Comparison of ENCODE assay signal across 9 cellular contexts in the genomic region with DNA sequence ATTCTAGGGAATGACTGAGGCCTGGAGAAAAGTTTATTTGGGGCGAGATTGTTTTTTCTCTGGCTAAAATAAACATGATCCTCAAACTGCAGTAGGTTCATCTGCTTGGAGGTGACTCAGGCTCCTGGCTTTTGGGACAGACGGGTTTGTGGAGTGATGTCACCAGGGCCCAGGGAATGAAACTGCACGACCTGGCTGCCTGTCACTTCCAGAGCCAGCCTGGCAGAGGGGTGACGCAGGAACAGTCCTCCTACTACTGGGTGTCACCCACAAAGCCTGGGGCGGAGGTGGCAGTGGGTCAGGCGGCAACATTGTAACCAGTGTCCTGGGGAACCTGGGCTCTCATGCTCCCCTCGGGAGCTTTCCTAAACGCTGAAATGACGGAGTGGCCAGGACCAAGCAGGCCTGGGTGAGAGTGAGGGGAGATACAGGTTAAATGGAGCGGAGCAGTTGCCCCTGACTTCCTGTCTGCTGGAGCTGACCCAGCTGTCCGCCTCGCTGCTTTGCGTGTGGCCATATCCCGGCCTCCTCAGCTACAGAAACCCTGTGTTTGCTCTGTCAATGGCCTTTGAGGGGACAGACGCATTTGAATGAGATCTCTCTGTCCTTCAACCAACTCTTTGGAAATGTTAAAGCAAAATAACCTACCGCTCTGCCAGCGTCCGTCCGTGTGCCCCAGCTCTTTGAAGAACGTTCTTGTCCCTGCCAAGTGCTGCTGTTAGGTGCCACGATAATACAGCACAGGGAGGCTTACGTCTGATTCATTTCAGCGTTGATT. TPM values are rescaled to one million over a fixed set of nuclear protein-coding genes. Genes with fewer than 3 reads are reported as not detected.
DNase-seq lines count a peak whose midpoint lies in the region; ATAC-seq, FAIRE-seq and TF ChIP-seq lines count a peak whose summit lies in the region.
"Had no signal": no experiment of that assay in that cellular context is flagged by ENCODE, and none has a peak within 500 bp of the region (broad histone marks: within the 10 kb centered on the region; RNA-seq: fewer than 3 reads in every experiment).

No MANE protein-coding gene starts in this region.

- no peak overlapping the region for H3K4me3 ChIP-seq in uterus

- TF ChIP-seq POLR2A in uterus (IDR thresholded peaks at IDR 0.05), result no peak

- H3K36me3 ChIP-seq in uterus, result no peaks in the 10 kb centered on the region

- ATAC-seq in SK-N-SH treated with all-trans-retinoic acid at 6 μM for 48 hours, result peak; percentile 69
- ATAC-seq in Right ventricle myocardium superior (ENCODE audit: poor library complexity), result peak; percentile 85
- ATAC-seq in GM21723 (IDR thresholded peaks at IDR 0.05; ENCODE audit: unreplicated experiment), result no peak

- no peak for FAIRE-seq in GM19239 (lab: Jason Lieb, UNC)

- H3K27me3 ChIP-seq in uterus, result no peaks in the 10 kb centered on the region

- no peaks in the 10 kb centered on the region for H3K9me3 ChIP-seq in uterus

- DNase-seq in EL (peak; percentile 78), Right ventricle myocardium superior (peak; percentile 49), posterior cingulate gyrus (peak in 7 of 10 donors; percentile 52 to 93 (median 65)), GM19239 (ENCODE audit: insufficient read length, low spot score) (no peak), NCI-H1105 (lab: John Stamatoyannopoulos, UW) (no peak), uterus (no peak)
- DNase-seq: activated CD4-positive, alpha-beta T cell treated with anti-CD3 and anti-CD28 coated beads, Interleukin-2, amount 50 U/mL, for 48 hours had no signal

- H3K27ac ChIP-seq in uterus, result no peak overlapping the region

- TF ChIP-seq CTCF in uterus (IDR thresholded peaks at IDR 0.05), result no peak

- no peaks in the 10 kb centered on the region for H3K4me1 ChIP-seq in uterus

- intact Hi-C loops in Right ventricle myocardium superior (cut with DNase I) (no loop called here), posterior cingulate gyrus (cut with DNase I) (no loop called here), uterus (cut with DNase I; ENCODE audit: low total_unique reads) (no loop called here)

TF ChIP-seq in SK-N-SH treated with all-trans-retinoic acid at 6 μM for 48 hours, 23 proteins besides CTCF, POLR2A, EP300 and RAD21:
- TF ChIP-seq ZNF565 (CRISPR knock-in tag; conservative IDR thresholded peaks at IDR 0.05; ENCODE audit: low read depth) (no peak), ZNF70 (CRISPR knock-in tag; IDR thresholded peaks at IDR 0.05) (no peak), ZFP3 (CRISPR knock-in tag; IDR thresholded peaks at IDR 0.05) (no peak)
- TF ChIP-seq, protein P1, sequence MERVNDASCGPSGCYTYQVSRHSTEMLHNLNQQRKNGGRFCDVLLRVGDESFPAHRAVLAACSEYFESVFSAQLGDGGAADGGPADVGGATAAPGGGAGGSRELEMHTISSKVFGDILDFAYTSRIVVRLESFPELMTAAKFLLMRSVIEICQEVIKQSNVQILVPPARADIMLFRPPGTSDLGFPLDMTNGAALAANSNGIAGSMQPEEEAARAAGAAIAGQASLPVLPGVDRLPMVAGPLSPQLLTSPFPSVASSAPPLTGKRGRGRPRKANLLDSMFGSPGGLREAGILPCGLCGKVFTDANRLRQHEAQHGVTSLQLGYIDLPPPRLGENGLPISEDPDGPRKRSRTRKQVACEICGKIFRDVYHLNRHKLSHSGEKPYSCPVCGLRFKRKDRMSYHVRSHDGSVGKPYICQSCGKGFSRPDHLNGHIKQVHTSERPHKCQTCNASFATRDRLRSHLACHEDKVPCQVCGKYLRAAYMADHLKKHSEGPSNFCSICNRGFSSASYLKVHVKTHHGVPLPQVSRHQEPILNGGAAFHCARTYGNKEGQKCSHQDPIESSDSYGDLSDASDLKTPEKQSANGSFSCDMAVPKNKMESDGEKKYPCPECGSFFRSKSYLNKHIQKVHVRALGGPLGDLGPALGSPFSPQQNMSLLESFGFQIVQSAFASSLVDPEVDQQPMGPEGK (CRISPR knock-in tag; IDR thresholded peaks at IDR 0.05; ENCODE audit: borderline replicate concordance), result no peak

RNA-seq across cellular contexts. Expression of a gene that starts 6.5 kb away (rescaled TPM):
- total RNA-seq in Right ventricle myocardium superior, result 12.9 TPM
- 10 to 100 TPM in 3 of 4 donors, 1 to 10 TPM in 1; 2.9 to 31.3 (median 25.8) TPM for total RNA-seq in uterus

RNA-seq across cellular contexts. Expression of a gene that starts 54.2 kb away (rescaled TPM):
- total RNA-seq in Right ventricle myocardium superior (23.9 TPM), uterus (10 to 100 TPM in 3 of 4 donors, 1 to 10 TPM in 1; 3.3 to 21.6 (median 20.2) TPM)

Comparison
In these comparisons a context has a peak if more than half of its experiments do, and no peak if none do; other contexts are left out.
1. DNase-seq: peak in EL (single experiment), Right ventricle myocardium superior (single experiment) and posterior cingulate gyrus (7 of 10); none in GM19239 (single experiment), NCI-H1105 (single experiment) and uterus (0 of 2).